In genomic region chr17:59963738-59964454, GRCh38 we compare ENCODE assay signal across 1 cellular context.
TF ChIP-seq lines count a peak whose summit lies in the region.

No MANE protein-coding gene starts in this region.

TF ChIP-seq in HepG2, 621 proteins besides CTCF, POLR2A, EP300 and RAD21 (continued from another document):
- TF ChIP-seq PRPF4 (IDR thresholded peaks at IDR 0.05; ENCODE audit: low read depth, low read length, poor library complexity, severe bottlenecking) (no peak), ZNF432 (CRISPR knock-in tag; IDR thresholded peaks at IDR 0.05; ENCODE audit: borderline replicate concordance) (no peak), ZNF224 (CRISPR knock-in tag; IDR thresholded peaks at IDR 0.05) (no peak), MXD1 (CRISPR knock-in tag; IDR thresholded peaks at IDR 0.05) (no peak), FOSL2 (CRISPR knock-in tag; IDR thresholded peaks at IDR 0.05) (no peak), ZNF605 (CRISPR knock-in tag; IDR thresholded peaks at IDR 0.05) (peak; percentile 71), KAT2B (IDR thresholded peaks at IDR 0.05; ENCODE audit: borderline replicate concordance, low read depth, low read length) (no peak), SRSF4 (IDR thresholded peaks at IDR 0.05; ENCODE audit: low read depth, low read length, poor library complexity, severe bottlenecking) (no peak), JDP2 (CRISPR knock-in tag; IDR thresholded peaks at IDR 0.05; ENCODE audit: borderline replicate concordance) (no peak), SMARCC2 (IDR thresholded peaks at IDR 0.05) (no peak), ZNF75D (CRISPR knock-in tag; IDR thresholded peaks at IDR 0.05; ENCODE audit: borderline replicate concordance) (no peak), ZBTB14 (CRISPR knock-in tag; IDR thresholded peaks at IDR 0.05) (no peak), ZBTB3 (CRISPR knock-in tag; IDR thresholded peaks at IDR 0.05; ENCODE audit: borderline replicate concordance, low read depth) (no peak), HCFC1 (IDR thresholded peaks at IDR 0.05; ENCODE audit: low read depth, low read length) (no peak)
